ENCODE assay signal across 12 cellular contexts in the genomic region with DNA sequence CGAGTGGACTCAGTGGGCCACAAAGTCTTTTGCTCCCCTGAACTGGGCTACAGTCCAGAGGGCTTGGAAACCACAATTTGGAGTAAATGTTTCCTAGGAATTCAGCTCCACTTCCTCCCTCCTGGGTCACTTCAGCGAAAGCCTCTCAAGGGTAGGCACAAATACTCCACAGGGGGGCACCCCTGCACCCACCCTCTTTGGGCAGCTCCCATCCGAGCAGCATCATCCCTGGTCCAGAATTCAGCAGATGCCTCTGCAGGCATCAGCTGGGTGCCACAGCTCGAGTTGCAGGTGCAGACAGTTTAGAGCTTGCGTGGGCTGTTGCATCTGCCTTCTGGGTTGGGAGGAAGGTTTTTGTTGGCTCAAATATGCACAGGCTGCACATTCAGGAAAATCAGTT. TPM values are rescaled to one million over a fixed set of nuclear protein-coding genes. Genes with fewer than 3 reads are reported as not detected.
DNase-seq lines count a peak whose midpoint lies in the region; ATAC-seq and TF ChIP-seq lines count a peak whose summit lies in the region.
"Had no signal": no experiment of that assay in that cellular context is flagged by ENCODE, and none has a peak within 500 bp of the region (broad histone marks: within the 10 kb centered on the region; RNA-seq: fewer than 3 reads in every experiment).

No MANE protein-coding gene starts in this region.

- peaks cover 60% of the 10 kb centered on the region for H3K27me3 Mint-ChIP-seq in WTC11 (ENCODE audit: low read depth)

- no peak overlapping the region for H3K14ac ChIP-seq in trophoblast cell (ENCODE audit: low read length)

- no peak overlapping the region for H3K23ac ChIP-seq in trophoblast cell (ENCODE audit: low read length)

- H3K4me1 ChIP-seq in Karpas-422 (ENCODE audit: low read length) (peaks cover 11% of the 10 kb centered on the region), trophoblast cell (ENCODE audit: control insufficient read depth in 1 of 2, insufficient read depth in 2 of 2, low read length in 2 of 2) (peaks cover 2% of the 10 kb centered on the region in 2 experiments)

- no peak for TF ChIP-seq CTCF in WTC11 (IDR thresholded peaks at IDR 0.05)

- H3K27me3 ChIP-seq in Karpas-422 (ENCODE audit: low read length) (no peaks in the 10 kb centered on the region; the same call in 1 of the 2 replicates), trophoblast cell (ENCODE audit: insufficient read depth, low read length) (no peaks in the 10 kb centered on the region)

- no peak overlapping the region for H4K12ac ChIP-seq in trophoblast cell (ENCODE audit: low read depth, low read length)

- H3K4ac ChIP-seq in trophoblast cell (ENCODE audit: low read depth, low read length): peak overlapping the region; percentile 43

- no peak overlapping the region for H4K8ac ChIP-seq in trophoblast cell (ENCODE audit: low read depth, low read length)

- H4K91ac ChIP-seq in trophoblast cell (ENCODE audit: low read depth, low read length): no peak overlapping the region

- H3K79me1 ChIP-seq in trophoblast cell (ENCODE audit: low read length): peaks cover 2% of the 10 kb centered on the region

- no peak overlapping the region for H3K9ac ChIP-seq in Karpas-422 (ENCODE audit: low read length)
- no peak overlapping the region for H3K9ac ChIP-seq in trophoblast cell (ENCODE audit: low read length)

- no peaks in the 10 kb centered on the region for H3K9me2 ChIP-seq in Karpas-422 (replicated peaks; ENCODE audit: insufficient read depth, low read length)

- POLR2A ChIA-PET in WTC11 (lab: Charles Lee): no interaction called here

- H3K9me3 Mint-ChIP-seq in WTC11: no peaks in the 10 kb centered on the region
- H3K9me3 Mint-ChIP-seq: CD14-positive monocyte had no signal

- CTCF ChIA-PET in WTC11 (lab: Charles Lee): interaction anchor here (0.6 to 1.8 kb wide), 19 partner anchors 9 to 142 kb away, joined by 3 to 10 read pairs (median 4); a partner anchor contains a TSS

- H3K79me2 ChIP-seq in Karpas-422 (ENCODE audit: low read length) (no peaks in the 10 kb centered on the region), trophoblast cell (ENCODE audit: control insufficient read depth, insufficient read depth, low read length, poor library complexity) (peaks cover 4% of the 10 kb centered on the region)

- H3K27ac Mint-ChIP-seq in WTC11: no peak overlapping the region
- H3K27ac Mint-ChIP-seq: CD14-positive monocyte had no signal

- no peak overlapping the region for H2AK5ac ChIP-seq in trophoblast cell (ENCODE audit: low read length)

- H2BK120ac ChIP-seq in trophoblast cell (ENCODE audit: insufficient read depth, low read length, poor library complexity): no peak overlapping the region

- H3K4me3 Mint-ChIP-seq in WTC11: no peak overlapping the region
- H3K4me3 Mint-ChIP-seq: CD14-positive monocyte had no signal

- WGBS in trophoblast cell (ENCODE audit: extremely low coverage, insufficient coverage, insufficient read length): no CpG with 5 or more reads among the region's 5 CpGs

- no peak overlapping the region for H2BK12ac ChIP-seq in trophoblast cell (ENCODE audit: low read length)

- no peak overlapping the region for H2AFZ ChIP-seq in Karpas-422 (ENCODE audit: low read length)
- H2AFZ ChIP-seq in trophoblast cell (ENCODE audit: insufficient read depth, low read length, poor library complexity): no peak overlapping the region

- ATAC-seq in WTC11 (peak; percentile 86), GM21381 (IDR thresholded peaks at IDR 0.05; ENCODE audit: unreplicated experiment) (no peak), HG03565 (IDR thresholded peaks at IDR 0.05; ENCODE audit: unreplicated experiment) (no peak)

- H3K4me2 ChIP-seq in Karpas-422 (ENCODE audit: low read depth, low read length, poor library complexity, severe bottlenecking) (no peak overlapping the region), trophoblast cell (ENCODE audit: low read length) (no peak overlapping the region)

- DNase-seq in NCI-H524 (lab: John Stamatoyannopoulos, UW) (peak; percentile 71 to 85), NCI-H524 treated with DMSO at 0.1 percent for 48 hours (lab: John Stamatoyannopoulos, UW) (no peak), Karpas-422 (peak; percentile 63), WTC11 (ENCODE audit: low spot score) (peak; percentile 61), trophoblast cell (peak in 1 of 2 donors; percentile 44), cerebellar nuclear complex (lab: John Stamatoyannopoulos, UW) (no peak)
- DNase-seq: activated CD8-positive, alpha-beta memory T cell treated with anti-CD3 and anti-CD28 coated beads, Interleukin-2, amount 50 U/mL, for 48 hours; NCI-H510A had no signal

- no peaks in the 10 kb centered on the region for H3K36me3 Mint-ChIP-seq in WTC11
- H3K36me3 Mint-ChIP-seq: CD14-positive monocyte had no signal

- H2BK5ac ChIP-seq in trophoblast cell (ENCODE audit: low read depth, low read length, poor library complexity): no peak overlapping the region

- H3K36me3 ChIP-seq in Karpas-422 (ENCODE audit: insufficient read depth, low read length): no peaks in the 10 kb centered on the region
- peaks cover 0 to 1% of the 10 kb centered on the region in 2 experiments for H3K36me3 ChIP-seq in trophoblast cell (ENCODE audit: control insufficient read depth in 1 of 2, insufficient read depth in 2 of 2, low read length in 2 of 2)

- H3K27ac ChIP-seq in Karpas-422 (ENCODE audit: low read length): no peak overlapping the region
- no peak overlapping the region for H3K27ac ChIP-seq in trophoblast cell (ENCODE audit: low read depth, low read length)

- no peak overlapping the region for H3K18ac ChIP-seq in trophoblast cell (ENCODE audit: low read length)

- peaks cover 23% of the 10 kb centered on the region for H3K4me1 Mint-ChIP-seq in WTC11

- H3K9me3 ChIP-seq in Karpas-422 (ENCODE audit: low read length): no peaks in the 10 kb centered on the region
- H3K9me3 ChIP-seq in trophoblast cell (ENCODE audit: insufficient read depth, low read depth, low read length): no peaks in the 10 kb centered on the region

- H3K4me3 ChIP-seq in Karpas-422 (ENCODE audit: low read length) (no peak overlapping the region), trophoblast cell (ENCODE audit: low read depth, low read length) (no peak overlapping the region)

- H4K20me1 ChIP-seq in Karpas-422 (ENCODE audit: insufficient read depth, low read depth, low read length): no peaks in the 10 kb centered on the region

TF ChIP-seq in WTC11, 78 proteins besides CTCF, POLR2A, EP300 and RAD21 (continues in another document):
- TF ChIP-seq ZNF423 (CRISPR knock-in tag; IDR thresholded peaks at IDR 0.05) (peak; percentile 31; the same call in 1 of the 2 replicates), NR1H2 (CRISPR knock-in tag; IDR thresholded peaks at IDR 0.05) (no peak), HMGA2 (CRISPR knock-in tag; IDR thresholded peaks at IDR 0.05) (no peak), FOXK1 (CRISPR knock-in tag; IDR thresholded peaks at IDR 0.05) (no peak), EMX1 (CRISPR knock-in tag; IDR thresholded peaks at IDR 0.05) (no peak), ZNF396 (CRISPR knock-in tag; IDR thresholded peaks at IDR 0.05; ENCODE audit: borderline replicate concordance) (no peak)
- TF ChIP-seq, protein P1, sequence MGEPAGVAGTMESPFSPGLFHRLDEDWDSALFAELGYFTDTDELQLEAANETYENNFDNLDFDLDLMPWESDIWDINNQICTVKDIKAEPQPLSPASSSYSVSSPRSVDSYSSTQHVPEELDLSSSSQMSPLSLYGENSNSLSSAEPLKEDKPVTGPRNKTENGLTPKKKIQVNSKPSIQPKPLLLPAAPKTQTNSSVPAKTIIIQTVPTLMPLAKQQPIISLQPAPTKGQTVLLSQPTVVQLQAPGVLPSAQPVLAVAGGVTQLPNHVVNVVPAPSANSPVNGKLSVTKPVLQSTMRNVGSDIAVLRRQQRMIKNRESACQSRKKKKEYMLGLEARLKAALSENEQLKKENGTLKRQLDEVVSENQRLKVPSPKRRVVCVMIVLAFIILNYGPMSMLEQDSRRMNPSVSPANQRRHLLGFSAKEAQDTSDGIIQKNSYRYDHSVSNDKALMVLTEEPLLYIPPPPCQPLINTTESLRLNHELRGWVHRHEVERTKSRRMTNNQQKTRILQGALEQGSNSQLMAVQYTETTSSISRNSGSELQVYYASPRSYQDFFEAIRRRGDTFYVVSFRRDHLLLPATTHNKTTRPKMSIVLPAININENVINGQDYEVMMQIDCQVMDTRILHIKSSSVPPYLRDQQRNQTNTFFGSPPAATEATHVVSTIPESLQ (CRISPR knock-in tag; IDR thresholded peaks at IDR 0.05): no peak
- TF ChIP-seq, protein P2, sequence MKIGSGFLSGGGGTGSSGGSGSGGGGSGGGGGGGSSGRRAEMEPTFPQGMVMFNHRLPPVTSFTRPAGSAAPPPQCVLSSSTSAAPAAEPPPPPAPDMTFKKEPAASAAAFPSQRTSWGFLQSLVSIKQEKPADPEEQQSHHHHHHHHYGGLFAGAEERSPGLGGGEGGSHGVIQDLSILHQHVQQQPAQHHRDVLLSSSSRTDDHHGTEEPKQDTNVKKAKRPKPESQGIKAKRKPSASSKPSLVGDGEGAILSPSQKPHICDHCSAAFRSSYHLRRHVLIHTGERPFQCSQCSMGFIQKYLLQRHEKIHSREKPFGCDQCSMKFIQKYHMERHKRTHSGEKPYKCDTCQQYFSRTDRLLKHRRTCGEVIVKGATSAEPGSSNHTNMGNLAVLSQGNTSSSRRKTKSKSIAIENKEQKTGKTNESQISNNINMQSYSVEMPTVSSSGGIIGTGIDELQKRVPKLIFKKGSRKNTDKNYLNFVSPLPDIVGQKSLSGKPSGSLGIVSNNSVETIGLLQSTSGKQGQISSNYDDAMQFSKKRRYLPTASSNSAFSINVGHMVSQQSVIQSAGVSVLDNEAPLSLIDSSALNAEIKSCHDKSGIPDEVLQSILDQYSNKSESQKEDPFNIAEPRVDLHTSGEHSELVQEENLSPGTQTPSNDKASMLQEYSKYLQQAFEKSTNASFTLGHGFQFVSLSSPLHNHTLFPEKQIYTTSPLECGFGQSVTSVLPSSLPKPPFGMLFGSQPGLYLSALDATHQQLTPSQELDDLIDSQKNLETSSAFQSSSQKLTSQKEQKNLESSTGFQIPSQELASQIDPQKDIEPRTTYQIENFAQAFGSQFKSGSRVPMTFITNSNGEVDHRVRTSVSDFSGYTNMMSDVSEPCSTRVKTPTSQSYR (CRISPR knock-in tag; IDR thresholded peaks at IDR 0.05): no peak

RNA-seq across cellular contexts. Expression of a gene that starts 25.0 kb away (rescaled TPM):
- total RNA-seq in Karpas-422 (2014; rRNA removed; shearing (Covaris generic); ENCODE audit: low replicate concordance): 0.11 and 0.60 TPM in 2 replicates
- total RNA-seq in WTC11 (2021): 0.23 to 0.55 TPM (median 0.35 TPM) in 3 replicates
- polyA plus RNA-seq in trophoblast cell (2013): 41.0 and 46.4 TPM in 2 replicates
- total RNA-seq: endothelial cell of umbilical vein had no signal
- polyA plus RNA-seq: CD14-positive monocyte, endothelial cell of umbilical vein had no signal

Comparison
In these comparisons a context has a peak if more than half of its experiments do, and no peak if none do; other contexts are left out.
1. DNase-seq: peak in NCI-H524 (2 of 2), Karpas-422 (single experiment) and WTC11 (single experiment); none in NCI-H524 treated with DMSO at 0.1 percent for 48 hours (single experiment) and cerebellar nuclear complex (0 of 2).